ENCODE assay signal across 8 cellular contexts in genomic region chr2:26274058-26274613, GRCh38. TPM values are rescaled to one million over a fixed set of nuclear protein-coding genes. Genes with fewer than 3 reads are reported as not detected.
DNase-seq lines count a peak whose midpoint lies in the region; ATAC-seq, FAIRE-seq and TF ChIP-seq lines count a peak whose summit lies in the region.
"Had no signal": no experiment of that assay in that cellular context is flagged by ENCODE, and none has a peak within 500 bp of the region (broad histone marks: within the 10 kb centered on the region; RNA-seq: fewer than 3 reads in every experiment).

No MANE protein-coding gene starts in this region.

- 26% methylated on average over 5 of the region's 5 CpGs for WGBS in upper lobe of left lung, 2 donors

- peak; percentile 65 for FAIRE-seq in kidney (lab: Jason Lieb, UNC)
- FAIRE-seq: H1 had no signal

- H3K9ac ChIP-seq in kidney (ENCODE audit: low read length in 2 of 2) = no peak overlapping the region

- H3K36me3 ChIP-seq in kidney (ENCODE audit: control insufficient read depth in 1 of 2, insufficient read depth in 2 of 2, low read length in 2 of 2) = peaks cover 15 to 24% of the 10 kb centered on the region in 2 donors
- peaks cover 0 to 28% (median 18%) of the 10 kb centered on the region in 4 donors for H3K36me3 ChIP-seq in upper lobe of left lung

- no peaks in the 10 kb centered on the region for H3K27me3 ChIP-seq in upper lobe of left lung

- peak overlapping the region; percentile 81 to 90 for H3K27ac ChIP-seq in kidney (ENCODE audit: low read depth in 2 of 2, low read length in 2 of 2)
- peak overlapping the region; percentile 56 to 88 (median 70) for H3K27ac ChIP-seq in upper lobe of left lung

- ATAC-seq in upper lobe of left lung (ENCODE audit: low FRiP score in 2 of 2) = peak; percentile 84 to 86

- TF ChIP-seq CTCF in astrocyte of the cerebellum (IDR thresholded peaks at IDR 0.05; ENCODE audit: low read depth, low read length, missing control alignments) (no peak), kidney (IDR thresholded peaks at IDR 0.05; ENCODE audit: borderline replicate concordance, extremely low read depth, insufficient read depth) (no peak), upper lobe of left lung (IDR thresholded peaks at IDR 0.05) (no peak)

- H3K4me3 ChIP-seq in astrocyte of the cerebellum (ENCODE audit: low read depth, low read length) (no peak overlapping the region), kidney (ENCODE audit: low read length in 2 of 2) (no peak overlapping the region), upper lobe of left lung (no peak overlapping the region)

- H3K9me3 ChIP-seq in kidney (ENCODE audit: control insufficient read depth in 1 of 2, low read length in 2 of 2) (no peaks in the 10 kb centered on the region), upper lobe of left lung (no peaks in the 10 kb centered on the region)

- no peak for TF ChIP-seq EP300 in Ishikawa (IDR thresholded peaks at IDR 0.05; ENCODE audit: borderline replicate concordance)
- TF ChIP-seq EP300 in upper lobe of left lung (IDR thresholded peaks at IDR 0.05) = peak in 3 of 4 donors; percentile 77 to 97 (median 91)

- TF ChIP-seq RAD21 in Ishikawa (IDR thresholded peaks at IDR 0.05; ENCODE audit: low read depth) = no peak

- peak; percentile 43 for DNase-seq in astrocyte of the cerebellum (ENCODE audit: low read depth)
- DNase-seq in kidney = no peak
- DNase-seq in upper lobe of left lung = peak in 1 of 2 donors; percentile 65
- no peak for DNase-seq in cerebellum (ENCODE audit: low spot score)
- DNase-seq in GF-D8 (lab: John Stamatoyannopoulos, UW) = no peak
- no peak for DNase-seq in activated effector memory CD4-positive, alpha-beta T cell treated with Interleukin-2 at 50 U/mL for 16 hours

- intact Hi-C loops in kidney (cut with DNase I) = no loop called here

- no peak for TF ChIP-seq POLR2A in upper lobe of left lung (IDR thresholded peaks at IDR 0.05)

- in situ Hi-C loops in astrocyte of the cerebellum (cut with HindIII; ENCODE audit: low sequenced_read_pairs) = no loop called here

- H3K4me1 ChIP-seq in kidney (ENCODE audit: control insufficient read depth in 1 of 2, insufficient read depth in 1 of 2, low read depth in 1 of 2, low read length in 2 of 2) = peaks cover 0 to 7% of the 10 kb centered on the region in 2 donors
- peaks cover 28 to 43% (median 30%) of the 10 kb centered on the region in 4 donors for H3K4me1 ChIP-seq in upper lobe of left lung

TF ChIP-seq in Ishikawa, 13 proteins besides CTCF, POLR2A, EP300 and RAD21:
- TF ChIP-seq NFIC (IDR thresholded peaks at IDR 0.05) = peak; percentile 89
- peak; percentile 19; the same call in 1 of the 2 replicates for TF ChIP-seq TEAD4 (IDR thresholded peaks at IDR 0.05)
- TF ChIP-seq TAF1 (IDR thresholded peaks at IDR 0.05; ENCODE audit: low read depth) = no peak
- peak; percentile 59; the same call in 1 of the 2 replicates for TF ChIP-seq FOXM1 (IDR thresholded peaks at IDR 0.05; ENCODE audit: borderline replicate concordance, low read depth)
- TF ChIP-seq CEBPB (IDR thresholded peaks at IDR 0.05) = peak; percentile 98
- no peak for TF ChIP-seq ZBTB7A (IDR thresholded peaks at IDR 0.05; ENCODE audit: low read depth)
- TF ChIP-seq, protein P1, sequence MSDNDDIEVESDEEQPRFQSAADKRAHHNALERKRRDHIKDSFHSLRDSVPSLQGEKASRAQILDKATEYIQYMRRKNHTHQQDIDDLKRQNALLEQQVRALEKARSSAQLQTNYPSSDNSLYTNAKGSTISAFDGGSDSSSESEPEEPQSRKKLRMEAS (IDR thresholded peaks at IDR 0.05) = no peak
- no peak for TF ChIP-seq REST (IDR thresholded peaks at IDR 0.05; ENCODE audit: low read depth)
- no peak for TF ChIP-seq TCF12 (IDR thresholded peaks at IDR 0.05; ENCODE audit: low read depth)
TF ChIP-seq in Ishikawa: peak in this region for 4.

RNA-seq across cellular contexts. Expression of gene HADHB, which starts 29.4 kb away (rescaled TPM):
- total RNA-seq in kidney = 132 TPM
- 232 TPM for polyA plus RNA-seq in kidney (ENCODE audit: insufficient read depth, low read depth, low replicate concordance)
- 100 to 1,000 TPM in 2 of 6 donors, 10 to 100 TPM in 4; 67.1 to 124 (median 91.2) TPM for total RNA-seq in upper lobe of left lung
- 53.7 TPM for total RNA-seq in cerebellum

RNA-seq across cellular contexts. Expression of gene HADHA, which starts 29.7 kb away (rescaled TPM):
- 135 TPM for total RNA-seq in kidney
- 171 TPM for polyA plus RNA-seq in kidney (ENCODE audit: insufficient read depth, low read depth, low replicate concordance)
- total RNA-seq in upper lobe of left lung = 100 to 1,000 TPM in 4 of 6 donors, 10 to 100 TPM in 2; 61.8 to 120 (median 110) TPM
- total RNA-seq in cerebellum = 62.0 TPM
